In genomic region chr18:23540867-23541266, GRCh38 we compare ENCODE assay signal across 8 cellular contexts. TPM values are rescaled to one million over a fixed set of nuclear protein-coding genes. Genes with fewer than 3 reads are reported as not detected.
DNase-seq lines count a peak whose midpoint lies in the region; ATAC-seq, FAIRE-seq and TF ChIP-seq lines count a peak whose summit lies in the region.

No MANE protein-coding gene starts in this region.

- no peak overlapping the region for H3K9ac ChIP-seq in kidney (ENCODE audit: low read length in 2 of 2)

- H3K27ac Mint-ChIP-seq in activated T-cell treated with anti-CD3 and anti-CD28 coated beads, Interleukin-2, amount 50 U/mL, for 24 hours = peak overlapping the region; percentile 37

- no peak overlapping the region for H3K4me3 ChIP-seq in brain microvascular endothelial cell (ENCODE audit: low read depth, low read length)
- H3K4me3 ChIP-seq in kidney (ENCODE audit: low read length in 2 of 2) = no peak overlapping the region

- no peak for DNase-seq in activated T-cell treated with anti-CD3 and anti-CD28 coated beads, Interleukin-2, amount 50 U/mL, for 24 hours
- DNase-seq in activated T-cell treated with anti-CD3 and anti-CD28 coated beads for 4 hours = no peak
- DNase-seq in brain microvascular endothelial cell = peak; percentile 54
- DNase-seq in stimulated activated naive CD8-positive, alpha-beta T cell treated with anti-CD3 and anti-CD28 coated beads, Interleukin-15, Interleukin-2, amounts not matched to agents 100 U/mL and 50 U/mL, for 24 hours = no peak
- no peak for DNase-seq in kidney
- DNase-seq in NCI-H2171 (lab: John Stamatoyannopoulos, UW) = no peak
- DNase-seq in NCI-H446 (lab: John Stamatoyannopoulos, UW) = no peak

- H3K4me1 ChIP-seq in kidney (ENCODE audit: control insufficient read depth in 1 of 2, insufficient read depth in 1 of 2, low read depth in 1 of 2, low read length in 2 of 2) = no peaks in the 10 kb centered on the region

- H3K27ac ChIP-seq in brain microvascular endothelial cell = peak overlapping the region; percentile 15
- H3K27ac ChIP-seq in kidney (ENCODE audit: low read depth in 2 of 2, low read length in 2 of 2) = no peak overlapping the region

- H3K36me3 ChIP-seq in brain microvascular endothelial cell (replicated peaks) = peaks cover 60% of the 10 kb centered on the region
- peaks cover 57 to 75% of the 10 kb centered on the region in 2 donors for H3K36me3 ChIP-seq in kidney (ENCODE audit: control insufficient read depth in 1 of 2, insufficient read depth in 2 of 2, low read length in 2 of 2)

- ATAC-seq in HG03571 (IDR thresholded peaks at IDR 0.05; ENCODE audit: unreplicated experiment) = peak; percentile 62
- peak; percentile 40 for ATAC-seq in stimulated activated naive CD8-positive, alpha-beta T cell treated with anti-CD3 and anti-CD28 coated beads, Interleukin-15, Interleukin-2, amounts not matched to agents 100 U/mL and 50 U/mL, for 24 hours

- intact Hi-C loops in kidney (cut with DNase I) = no loop called here

- TF ChIP-seq CTCF in brain microvascular endothelial cell (IDR thresholded peaks at IDR 0.05; ENCODE audit: low read depth, low read length, missing control alignments) (no peak), kidney (IDR thresholded peaks at IDR 0.05; ENCODE audit: borderline replicate concordance, extremely low read depth, insufficient read depth) (no peak)

- H3K27me3 Mint-ChIP-seq in activated T-cell treated with anti-CD3 and anti-CD28 coated beads, Interleukin-2, amount 50 U/mL, for 24 hours = no peaks in the 10 kb centered on the region

- H3K9me3 Mint-ChIP-seq in activated T-cell treated with anti-CD3 and anti-CD28 coated beads, Interleukin-2, amount 50 U/mL, for 24 hours = no peaks in the 10 kb centered on the region

- peaks cover 98% of the 10 kb centered on the region for H3K36me3 Mint-ChIP-seq in activated T-cell treated with anti-CD3 and anti-CD28 coated beads, Interleukin-2, amount 50 U/mL, for 24 hours (ENCODE audit: low read depth)

- H3K4me3 Mint-ChIP-seq in activated T-cell treated with anti-CD3 and anti-CD28 coated beads, Interleukin-2, amount 50 U/mL, for 24 hours = no peak overlapping the region

- no peak for FAIRE-seq in kidney (lab: Jason Lieb, UNC)

- H3K27me3 ChIP-seq in brain microvascular endothelial cell (replicated peaks) = no peaks in the 10 kb centered on the region

- in situ Hi-C loops in brain microvascular endothelial cell (cut with HindIII; ENCODE audit: low pct_ligation_motif_present, low sequenced_read_pairs) = no loop called here

- H3K9me3 ChIP-seq in kidney (ENCODE audit: control insufficient read depth in 1 of 2, low read length in 2 of 2) = no peaks in the 10 kb centered on the region

- peaks cover 35% of the 10 kb centered on the region for H3K4me1 Mint-ChIP-seq in activated T-cell treated with anti-CD3 and anti-CD28 coated beads, Interleukin-2, amount 50 U/mL, for 24 hours (ENCODE audit: low read depth)

RNA-seq across cellular contexts. Expression of gene RMC1, which starts 37.6 kb away (rescaled TPM):
- total RNA-seq in kidney = 25.9 TPM
- polyA plus RNA-seq in kidney (ENCODE audit: insufficient read depth, low read depth, low replicate concordance) = 40.4 TPM

RNA-seq across cellular contexts. Expression of gene NPC1, which starts 45.4 kb away (rescaled TPM):
- total RNA-seq in kidney = 50.2 TPM
- polyA plus RNA-seq in kidney (ENCODE audit: insufficient read depth, low read depth, low replicate concordance) = 16.0 TPM
